In genomic region chr11:518463-519202, GRCh38 we compare ENCODE assay signal across 8 cellular contexts. TPM values are rescaled to one million over a fixed set of nuclear protein-coding genes. Genes with fewer than 3 reads are reported as not detected.
DNase-seq lines count a peak whose midpoint lies in the region; ATAC-seq and TF ChIP-seq lines count a peak whose summit lies in the region.

No MANE protein-coding gene starts in this region.

- H3K9me3 ChIP-seq in stomach = peaks cover 0 to 13% (median 8%) of the 10 kb centered on the region in 4 donors

- H3K36me3 Mint-ChIP-seq in neural crest cell (ENCODE audit: low read depth) = peaks cover 29% of the 10 kb centered on the region

- H3K27me3 Mint-ChIP-seq in neural crest cell (ENCODE audit: low read depth) = no peaks in the 10 kb centered on the region

- TF ChIP-seq POLR2A in stomach (IDR thresholded peaks at IDR 0.05) = no peak

- H3K4me3 ChIP-seq in fibroblast of mammary gland (ENCODE audit: control insufficient read depth, low read depth, low read length) (peak overlapping the region; percentile 16), stomach (peak overlapping the region; percentile 14 to 29 (median 24))

- no peak overlapping the region for H3K27ac Mint-ChIP-seq in neural crest cell (ENCODE audit: unreplicated experiment)

- DNase-seq in DMS53 (lab: John Stamatoyannopoulos, UW) (peak; percentile 99), NCI-H1048 (lab: John Stamatoyannopoulos, UW) (peak; percentile 72), activated T-cell treated with anti-CD3 and anti-CD28 coated beads for 24 hours (ENCODE audit: low read depth) (peak; percentile 85), fibroblast of mammary gland (ENCODE audit: low read depth) (peak; percentile 96), neural crest cell (ENCODE audit: low read depth, low spot score) (peak; percentile 84), stomach (peak; percentile 95), caudate nucleus (lab: John Stamatoyannopoulos, UW) (no peak)

- no peak overlapping the region for H3K4me3 Mint-ChIP-seq in neural crest cell

- peaks cover 4% of the 10 kb centered on the region for H3K4me1 Mint-ChIP-seq in neural crest cell

- TF ChIP-seq CTCF in fibroblast of mammary gland (conservative IDR thresholded peaks at IDR 0.05; ENCODE audit: control insufficient read depth, insufficient read depth, low read depth, low read length) (no peak), neural crest cell (conservative IDR thresholded peaks at IDR 0.05) (peak; percentile 99), stomach (IDR thresholded peaks at IDR 0.05) (peak in 5 of 7 experiments; percentile 61 to 100 (median 99))

- peaks cover 3% of the 10 kb centered on the region for H3K9me3 Mint-ChIP-seq in neural crest cell

- H3K36me3 ChIP-seq in stomach = peaks cover 0 to 16% (median 5%) of the 10 kb centered on the region in 4 donors

- H3K27ac ChIP-seq in stomach (peak overlapping the region; percentile 78 to 87 (median 85)), caudate nucleus (ENCODE audit: low read depth, low read length) (no peak overlapping the region)

- intact Hi-C loops in stomach (cut with DNase I; ENCODE audit: low total_unique reads) = no loop called here

- H3K4me1 ChIP-seq in stomach = peaks cover 0 to 16% (median 12%) of the 10 kb centered on the region in 4 donors

- 7 to 10% (median 7%) methylated on average over 54 to 74 of the region's 74 CpGs for WGBS in stomach, 5 donors

- TF ChIP-seq EP300 in stomach (IDR thresholded peaks at IDR 0.05) = no peak

- ATAC-seq in GM21717 (IDR thresholded peaks at IDR 0.05; ENCODE audit: unreplicated experiment) = peak; percentile 72

- H3K27me3 ChIP-seq in stomach = no peaks in the 10 kb centered on the region

RNA-seq across cellular contexts. Expression of gene RNH1, which starts 11.6 kb away (rescaled TPM):
- total RNA-seq in neural crest cell = 69.2 and 71.1 TPM in 2 replicates
- total RNA-seq in stomach = 100 to 1,000 TPM in 4 of 5 donors, 10 to 100 TPM in 1; 61.3 to 260 (median 137) TPM
- 100 to 1,000 TPM in 2 of 3 donors, 10 to 100 TPM in 1; 95.3 to 149 (median 106) TPM for polyA plus RNA-seq in stomach

RNA-seq across cellular contexts. Expression of gene HRAS, which starts 16.7 kb away (rescaled TPM):
- 90.6 and 93.5 TPM in 2 replicates for total RNA-seq in neural crest cell
- 10 to 100 TPM; 14.2 to 87.5 (median 21.6) TPM for total RNA-seq in stomach
- 100 to 1,000 TPM; 108 to 181 (median 131) TPM for polyA plus RNA-seq in stomach

RNA-seq across cellular contexts. Expression of gene LRRC56, which starts 18.7 kb away (rescaled TPM):
- total RNA-seq in neural crest cell (2.1 and 2.4 TPM in 2 replicates), stomach (1 to 10 TPM in 3 of 5 donors, under 1 TPM in 1, not detected in 1; 0.18 to 8.1 (median 3.3) TPM)
- polyA plus RNA-seq in stomach = 1 to 10 TPM; 2.1 to 2.9 (median 2.9) TPM

RNA-seq across cellular contexts. Expression of gene LMNTD2, which starts 41.9 kb away (rescaled TPM):
- total RNA-seq in neural crest cell (1.8 and 2.2 TPM in 2 replicates), stomach (10 to 100 TPM in 3 of 5 donors, 1 to 10 TPM in 1, under 1 TPM in 1; 0.55 to 92.7 (median 12.8) TPM)
- polyA plus RNA-seq in stomach = 1 to 10 TPM; 6.3 to 9.2 (median 7.2) TPM

RNA-seq across cellular contexts. Expression of gene RASSF7, which starts 42.1 kb away (rescaled TPM):
- total RNA-seq in neural crest cell (7.3 and 7.4 TPM in 2 replicates), stomach (100 to 1,000 TPM in 2 of 5 donors, 10 to 100 TPM in 3; 16.7 to 330 (median 86.6) TPM)
- polyA plus RNA-seq in stomach = 100 to 1,000 TPM in 2 of 3 donors, 10 to 100 TPM in 1; 73.0 to 121 (median 103) TPM

Comparison
In these comparisons a context has a peak if more than half of its experiments do, and no peak if none do; other contexts are left out.
1. DNase-seq: peak in DMS53 (single experiment), NCI-H1048 (single experiment), activated T-cell treated with anti-CD3 and anti-CD28 coated beads for 24 hours (single experiment), fibroblast of mammary gland (single experiment), neural crest cell (single experiment) and stomach (single experiment); none in caudate nucleus (0 of 61).